Comparison of ENCODE assay signal across 13 cellular contexts in genomic region chr2:187774551-187775071, GRCh38.
DNase-seq lines count a peak whose midpoint lies in the region; ATAC-seq and TF ChIP-seq lines count a peak whose summit lies in the region.
"Had no signal": no experiment of that assay in that cellular context is flagged by ENCODE, and none has a peak within 500 bp of the region (broad histone marks: within the 10 kb centered on the region; RNA-seq: fewer than 3 reads in every experiment).

No MANE protein-coding gene starts in this region.

- ATAC-seq in GM18858 (IDR thresholded peaks at IDR 0.05; ENCODE audit: unreplicated experiment) (peak; percentile 71), HG03159 (IDR thresholded peaks at IDR 0.05; ENCODE audit: unreplicated experiment) (peak; percentile 45), GM21529 (IDR thresholded peaks at IDR 0.05; ENCODE audit: unreplicated experiment) (no peak)

- intact Hi-C loops in Calu3 (cut with micrococcal nuclease; ENCODE audit: unreplicated experiment), result no loop called here

- BruUV-seq in Calu3 (replicated peaks; lab: Mats Ljungman, UMichigan), result no TSS peak

- no peak overlapping the region for H3K4me3 Mint-ChIP-seq in Calu3 (ENCODE audit: low read depth, unreplicated experiment)

- DNase-seq in SW480 (ENCODE audit: low spot score) (peak; percentile 18), myocyte (ENCODE audit: low read depth) (peak; percentile 18), NCI-H510A treated with DMSO at 0.1 percent for 48 hours (lab: John Stamatoyannopoulos, UW) (no peak), G401 (ENCODE audit: low spot score) (no peak), Calu3 (no peak)
- DNase-seq: activated CD4-positive, CD25-positive, alpha-beta regulatory T cell treated with anti-CD3 and anti-CD28 coated beads, Interleukin-2, amount 50 U/mL, for 72 hours; activated naive CD4-positive, alpha-beta T cell treated with anti-CD3 and anti-CD28 coated beads, Interleukin-2, amount 50 U/mL, for 16 hours; DMS153; NCI-H1436 treated with DMSO at 0.1 percent for 48 hours; RPMI8226 had no signal

- H3K36me3 Mint-ChIP-seq in Calu3 (ENCODE audit: insufficient read depth, unreplicated experiment), result no peaks in the 10 kb centered on the region

- no peaks in the 10 kb centered on the region for H3K27me3 Mint-ChIP-seq in Calu3 (ENCODE audit: unreplicated experiment)

- in situ Hi-C loops in G401 (cut with HindIII; ENCODE audit: low sequenced_read_pairs), result no loop called here

- no peaks in the 10 kb centered on the region for H3K9me3 Mint-ChIP-seq in Calu3 (ENCODE audit: low read depth, unreplicated experiment)

- H3K27ac Mint-ChIP-seq in Calu3 (ENCODE audit: unreplicated experiment), result no peak overlapping the region

- CTCF ChIA-PET in Calu3 (lab: Charles Lee), result interaction anchor here (0.6 to 0.7 kb wide), 3 partner anchors 15 to 143 kb away, joined by 3 to 4 read pairs (median 4); no protein-coding TSS in a partner anchor

- no peak for TF ChIP-seq CTCF in Calu3 (IDR thresholded peaks at IDR 0.05; ENCODE audit: unreplicated experiment)

- H3K4me1 Mint-ChIP-seq in Calu3 (ENCODE audit: low read depth, unreplicated experiment), result peaks cover 28% of the 10 kb centered on the region

Comparison
In these comparisons a context has a peak if more than half of its experiments do, and no peak if none do; other contexts are left out.
1. DNase-seq: peak in SW480 (single experiment) and myocyte (single experiment); none in NCI-H510A treated with DMSO at 0.1 percent for 48 hours (single experiment), G401 (single experiment) and Calu3 (single experiment).